8 cellular contexts compared by ENCODE assay signal in the genomic region with DNA sequence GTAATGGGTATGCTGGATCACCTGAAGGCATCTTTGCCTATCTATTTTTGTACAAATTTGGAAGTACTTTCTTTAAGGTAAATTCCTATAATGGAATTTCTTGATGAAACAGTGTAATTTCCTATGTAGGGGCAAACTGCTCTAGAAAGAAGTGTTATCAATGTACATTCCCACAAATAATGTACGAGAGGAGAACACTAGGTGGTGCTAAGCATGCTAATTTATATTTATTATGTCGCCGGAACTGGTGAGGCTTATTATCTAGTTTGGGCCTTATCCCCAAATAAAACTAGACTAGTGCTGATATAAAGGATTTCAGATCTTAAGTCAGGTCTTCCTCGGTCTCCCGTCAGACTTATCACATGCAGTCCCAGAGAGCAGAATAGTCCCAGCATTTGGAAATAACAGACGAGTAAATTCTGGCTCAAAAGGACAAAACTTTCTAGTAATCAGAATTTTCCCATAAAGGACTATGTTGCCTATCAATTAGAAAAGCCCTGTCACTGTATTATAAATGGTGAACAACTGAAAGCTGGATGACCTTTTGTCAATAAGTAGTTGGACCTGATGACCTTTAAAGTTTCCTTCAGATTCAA.
DNase-seq lines count a peak whose midpoint lies in the region; ATAC-seq and TF ChIP-seq lines count a peak whose summit lies in the region.

No MANE protein-coding gene starts in this region.

- CTCF ChIA-PET in Panc1 (lab: Charles Lee): no interaction called here

- no peak overlapping the region for H3K4me3 ChIP-seq in cardiac muscle cell
- H3K4me3 ChIP-seq in Panc1 (ENCODE audit: low read depth in 2 of 2, low read length in 2 of 2): no peak overlapping the region
- H3K4me3 ChIP-seq in uterus: no peak overlapping the region
- no peak overlapping the region for H3K4me3 ChIP-seq in colonic mucosa

- no TSS peak for BruUV-seq in Panc1 (replicated peaks; lab: Mats Ljungman, UMichigan)

- H3K4me1 ChIP-seq in cardiac muscle cell (ENCODE audit: low read depth) (peaks cover 13% of the 10 kb centered on the region), Panc1 (ENCODE audit: control insufficient read depth, insufficient read depth, low read length) (no peaks in the 10 kb centered on the region), foreskin keratinocyte (peaks cover 48% of the 10 kb centered on the region), uterus (no peaks in the 10 kb centered on the region), colonic mucosa (no peaks in the 10 kb centered on the region)

- H3K36me3 ChIP-seq in cardiac muscle cell (no peaks in the 10 kb centered on the region), Panc1 (ENCODE audit: control insufficient read depth, insufficient read depth, low read length) (no peaks in the 10 kb centered on the region), uterus (no peaks in the 10 kb centered on the region), colonic mucosa (no peaks in the 10 kb centered on the region)

- peak; percentile 59 for TF ChIP-seq CTCF in cardiac muscle cell (IDR thresholded peaks at IDR 0.05; ENCODE audit: low read depth, low read length)
- TF ChIP-seq CTCF in Panc1 (IDR thresholded peaks at IDR 0.05): peak; percentile 65; the same call in 1 of the 2 replicates
- TF ChIP-seq CTCF in foreskin keratinocyte (conservative IDR thresholded peaks at IDR 0.05): peak; percentile 84
- peak; percentile 38 to 49 (median 45) for TF ChIP-seq CTCF in uterus (IDR thresholded peaks at IDR 0.05)
- TF ChIP-seq CTCF in colonic mucosa (IDR thresholded peaks at IDR 0.05): no peak

- H3K27ac ChIP-seq in cardiac muscle cell (no peak overlapping the region), Panc1 (ENCODE audit: low read length) (no peak overlapping the region), foreskin keratinocyte (no peak overlapping the region), uterus (peak overlapping the region; percentile 62 to 67), colonic mucosa (no peak overlapping the region)

- intact Hi-C loops in Right ventricle myocardium inferior (cut with DNase I): no loop called here
- intact Hi-C loops in Panc1 (cut with micrococcal nuclease; ENCODE audit: unreplicated experiment): no loop called here
- intact Hi-C loops in uterus (cut with DNase I; ENCODE audit: low total_unique reads): no loop called here
- intact Hi-C loops in colonic mucosa (cut with DNase I): no loop called here

- H3K9ac ChIP-seq in colonic mucosa (ENCODE audit: low read depth in 2 of 2, low read length in 2 of 2): no peak overlapping the region

- TF ChIP-seq POLR2A in uterus (IDR thresholded peaks at IDR 0.05): no peak

- no peaks in the 10 kb centered on the region for H3K27me3 ChIP-seq in cardiac muscle cell
- no peaks in the 10 kb centered on the region for H3K27me3 ChIP-seq in Panc1 (ENCODE audit: control insufficient read depth, insufficient read depth, low read length)
- H3K27me3 ChIP-seq in foreskin keratinocyte: no peaks in the 10 kb centered on the region
- no peaks in the 10 kb centered on the region for H3K27me3 ChIP-seq in uterus
- H3K27me3 ChIP-seq in colonic mucosa: no peaks in the 10 kb centered on the region

- no peak for ATAC-seq in Right ventricle myocardium inferior
- no peak for ATAC-seq in Panc1
- peak; percentile 42 for ATAC-seq in foreskin keratinocyte
- ATAC-seq in HG02623 (IDR thresholded peaks at IDR 0.05; ENCODE audit: unreplicated experiment): no peak

- peak; percentile 45 to 60 for DNase-seq in cardiac muscle cell (ENCODE audit: low read depth in 1 of 2, low spot score in 1 of 2)
- DNase-seq in Right ventricle myocardium inferior (ENCODE audit: missing footprints): no peak
- DNase-seq in Panc1 (ENCODE audit: low read depth, low spot score): no peak
- DNase-seq in foreskin keratinocyte: no peak
- no peak for DNase-seq in uterus
- DNase-seq in cortex of kidney (lab: John Stamatoyannopoulos, UW): no peak
- no peak for DNase-seq in colonic mucosa

- in situ Hi-C loops in Panc1 (cut with HindIII; ENCODE audit: low pct_unique_long_range_greater_than_20kb, low sequenced_read_pairs): no loop called here

- H3K9me3 ChIP-seq in cardiac muscle cell (ENCODE audit: low read depth): no peaks in the 10 kb centered on the region
- H3K9me3 ChIP-seq in Panc1 (ENCODE audit: control insufficient read depth, insufficient read depth, low read depth, low read length): no peaks in the 10 kb centered on the region
- no peaks in the 10 kb centered on the region for H3K9me3 ChIP-seq in uterus
- H3K9me3 ChIP-seq in colonic mucosa: no peaks in the 10 kb centered on the region

- POLR2A ChIA-PET in Panc1 (lab: Charles Lee): no interaction called here

Comparison
In these comparisons a context has a peak if more than half of its experiments do, and no peak if none do; other contexts are left out.
1. DNase-seq: peak in cardiac muscle cell (2 of 2); none in Right ventricle myocardium inferior (single experiment), Panc1 (single experiment), foreskin keratinocyte (0 of 2), uterus (0 of 2), cortex of kidney (single experiment) and colonic mucosa (single experiment).
2. H3K27ac ChIP-seq: peak in uterus (2 of 2); none in cardiac muscle cell (single experiment), Panc1 (single experiment), foreskin keratinocyte (single experiment) and colonic mucosa (single experiment).